17 cellular contexts compared by ENCODE assay signal in genomic region chr3:25724948-25725645, GRCh38. TPM values are rescaled to one million over a fixed set of nuclear protein-coding genes. Genes with fewer than 3 reads are reported as not detected.
DNase-seq lines count a peak whose midpoint lies in the region; ATAC-seq and TF ChIP-seq lines count a peak whose summit lies in the region.
"Had no signal": no experiment of that assay in that cellular context is flagged by ENCODE, and none has a peak within 500 bp of the region (broad histone marks: within the 10 kb centered on the region; RNA-seq: fewer than 3 reads in every experiment).

No MANE protein-coding gene starts in this region.

- no peak overlapping the region for H3K4me3 ChIP-seq in RWPE2 (ENCODE audit: severe bottlenecking)
- H3K4me3 ChIP-seq in hepatocyte = no peak overlapping the region
- H3K4me3 ChIP-seq: K562, Peyer's patch had no signal

- H3K27me3 ChIP-seq in RWPE2 (ENCODE audit: insufficient read depth, poor library complexity, severe bottlenecking) (no peaks in the 10 kb centered on the region), hepatocyte (no peaks in the 10 kb centered on the region)
- H3K27me3 ChIP-seq: Peyer's patch had no signal

- H3K27ac Mint-ChIP-seq in natural killer cell = peak overlapping the region; percentile 0 to 3
- peak overlapping the region in 1 of 2 donors; percentile 0 for H3K27ac Mint-ChIP-seq in natural killer cell treated with Interleukin-12 subunit alpha and Interleukin-12 subunit beta and Interleukin-15 and Interleukin-18, amount 100 ng/mL, for 72 hours
- H3K27ac Mint-ChIP-seq in type B pancreatic cell = peak overlapping the region; percentile 86

- H3K4me2 ChIP-seq in hepatocyte = no peak overlapping the region

- H3K9me2 ChIP-seq in hepatocyte (replicated peaks; ENCODE audit: insufficient read depth) = no peaks in the 10 kb centered on the region

- H3K9me3 Mint-ChIP-seq in natural killer cell (no peaks in the 10 kb centered on the region), type B pancreatic cell (no peaks in the 10 kb centered on the region)
- no peaks in the 10 kb centered on the region for H3K9me3 Mint-ChIP-seq in natural killer cell treated with Interleukin-12 subunit alpha and Interleukin-12 subunit beta and Interleukin-15 and Interleukin-18, amount 100 ng/mL, for 72 hours

- H3K27ac ChIP-seq in RWPE2 (ENCODE audit: poor library complexity, severe bottlenecking) (no peak overlapping the region), hepatocyte (peak overlapping the region; percentile 4)
- H3K27ac ChIP-seq: Peyer's patch had no signal

- peaks cover 20% of the 10 kb centered on the region for H3K36me3 Mint-ChIP-seq in natural killer cell
- peaks cover 26% of the 10 kb centered on the region for H3K36me3 Mint-ChIP-seq in natural killer cell treated with Interleukin-12 subunit alpha and Interleukin-12 subunit beta and Interleukin-15 and Interleukin-18, amount 100 ng/mL, for 72 hours
- peaks cover 11% of the 10 kb centered on the region for H3K36me3 Mint-ChIP-seq in type B pancreatic cell

- no peaks in the 10 kb centered on the region for H3K9me3 ChIP-seq in RWPE2 (ENCODE audit: severe bottlenecking)
- no peaks in the 10 kb centered on the region for H3K9me3 ChIP-seq in hepatocyte (ENCODE audit: low read depth)
- H3K9me3 ChIP-seq: Caco-2, Peyer's patch had no signal

- H3K4me1 ChIP-seq in RWPE2 (ENCODE audit: insufficient read depth, poor library complexity, severe bottlenecking) (peaks cover 5% of the 10 kb centered on the region), hepatocyte (ENCODE audit: insufficient read depth) (no peaks in the 10 kb centered on the region)
- H3K4me1 ChIP-seq: Peyer's patch had no signal

- H2AFZ ChIP-seq in hepatocyte = no peak overlapping the region

- no peaks in the 10 kb centered on the region for H3K4me1 Mint-ChIP-seq in natural killer cell
- H3K4me1 Mint-ChIP-seq in natural killer cell treated with Interleukin-12 subunit alpha and Interleukin-12 subunit beta and Interleukin-15 and Interleukin-18, amount 100 ng/mL, for 72 hours (ENCODE audit: low read depth in 2 of 2) = peaks cover 4 to 5% of the 10 kb centered on the region in 2 donors
- H3K4me1 Mint-ChIP-seq in type B pancreatic cell (ENCODE audit: unreplicated experiment) = no peaks in the 10 kb centered on the region

- H3K27me3 Mint-ChIP-seq in natural killer cell (ENCODE audit: low read depth in 2 of 2) (no peaks in the 10 kb centered on the region), type B pancreatic cell (no peaks in the 10 kb centered on the region)
- no peaks in the 10 kb centered on the region for H3K27me3 Mint-ChIP-seq in natural killer cell treated with Interleukin-12 subunit alpha and Interleukin-12 subunit beta and Interleukin-15 and Interleukin-18, amount 100 ng/mL, for 72 hours

- no peaks in the 10 kb centered on the region for H3K79me2 ChIP-seq in hepatocyte

- no peak for DNase-seq in natural killer cell
- DNase-seq in natural killer cell treated with Interleukin-12 subunit alpha and Interleukin-12 subunit beta and Interleukin-15 and Interleukin-18, amount 100 ng/mL, for 72 hours (ENCODE audit: low spot score) = no peak
- DNase-seq in RWPE2 (ENCODE audit: low spot score) = no peak
- DNase-seq in hepatocyte (ENCODE audit: low spot score) = no peak
- no peak for DNase-seq in type B pancreatic cell (ENCODE audit: extremely low spot score, unreplicated experiment)
- no peak for DNase-seq in NCI-H2081 (lab: John Stamatoyannopoulos, UW)
- DNase-seq in NCI-H146 (lab: John Stamatoyannopoulos, UW) = no peak
- DNase-seq: Caco-2, NCI-H1436, NCI-H2081 treated with DMSO at 0.1 percent for 48 hours, NCI-H510A, NCI-H774, Peyer's patch, SHP77 had no signal

- H4K20me1 ChIP-seq in hepatocyte (ENCODE audit: insufficient read depth, poor library complexity, severe bottlenecking) = no peaks in the 10 kb centered on the region

- intact Hi-C loops in natural killer cell (cut with micrococcal nuclease) = loop anchor here (5.0 kb wide), 1 partner anchor 78 kb away; no protein-coding TSS in a partner anchor

- 86% methylated on average over 2 of the region's 2 CpGs for WGBS in hepatocyte (ENCODE audit: low lambda C conversion rate, missing lambda C conversion rate)

- ATAC-seq in natural killer cell (no peak), RWPE2 (ENCODE audit: low read depth) (peak; percentile 29), GM18868 (IDR thresholded peaks at IDR 0.05; ENCODE audit: unreplicated experiment) (no peak)
- no peak for ATAC-seq in natural killer cell treated with Interleukin-12 subunit alpha and Interleukin-12 subunit beta and Interleukin-15 and Interleukin-18, amount 100 ng/mL, for 72 hours
- ATAC-seq: HCT116, K562 had no signal

- TF ChIP-seq CTCF in natural killer cell (IDR thresholded peaks at IDR 0.05) = no peak
- TF ChIP-seq CTCF in RWPE2 (IDR thresholded peaks at IDR 0.05; ENCODE audit: poor library complexity, severe bottlenecking) = no peak
- no peak for TF ChIP-seq CTCF in hepatocyte (IDR thresholded peaks at IDR 0.05; ENCODE audit: poor library complexity)
- no peak for TF ChIP-seq CTCF in type B pancreatic cell (conservative IDR thresholded peaks at IDR 0.05)

- peaks cover 28% of the 10 kb centered on the region for H3K36me3 ChIP-seq in RWPE2 (ENCODE audit: low read depth)
- H3K36me3 ChIP-seq in hepatocyte (replicated peaks; ENCODE audit: insufficient read depth, low read depth) = no peaks in the 10 kb centered on the region

- H3K4me3 Mint-ChIP-seq in natural killer cell (no peak overlapping the region), type B pancreatic cell (peak overlapping the region; percentile 46)
- no peak overlapping the region for H3K4me3 Mint-ChIP-seq in natural killer cell treated with Interleukin-12 subunit alpha and Interleukin-12 subunit beta and Interleukin-15 and Interleukin-18, amount 100 ng/mL, for 72 hours

RNA-seq across cellular contexts. Expression of gene NGLY1, which starts 58.1 kb away (rescaled TPM):
- total RNA-seq in natural killer cell = 10 to 100 TPM; 63.0 to 93.5 (median 88.6) TPM
- total RNA-seq in natural killer cell treated with Interleukin-12 subunit alpha and Interleukin-12 subunit beta and Interleukin-15 and Interleukin-18, amount 100 ng/mL, for 72 hours = 10 to 100 TPM; 71.3 to 76.7 TPM
- 34.7 TPM in 2 replicates for total RNA-seq in hepatocyte
- 32.7 and 34.7 TPM in 2 replicates for polyA plus RNA-seq in hepatocyte
- total RNA-seq in type B pancreatic cell (ENCODE audit: low replicate concordance) = 34.4 and 38.9 TPM in 2 replicates
